9 cellular contexts compared by ENCODE assay signal in the genomic region with DNA sequence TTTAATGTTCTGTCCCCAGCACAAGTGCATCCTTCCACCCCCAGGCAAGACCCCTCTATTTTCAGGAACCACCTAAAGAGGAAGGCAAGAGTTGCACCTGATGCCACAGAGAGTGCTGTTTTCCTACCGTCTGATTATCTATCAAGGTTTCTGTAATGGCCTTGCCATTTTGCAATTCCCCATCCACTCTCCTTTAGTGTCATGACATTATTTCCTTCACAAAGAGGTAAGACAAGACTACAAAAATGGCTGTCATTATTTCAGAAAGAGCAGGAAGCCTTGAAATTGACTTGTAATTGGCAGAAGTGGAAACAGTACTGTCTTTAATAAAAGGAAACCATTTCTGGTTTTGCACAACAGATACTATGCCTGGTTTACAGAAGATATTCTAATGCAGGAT.
"Had no signal": no experiment of that assay in that cellular context is flagged by ENCODE, and none has a peak within 500 bp of the region (broad histone marks: within the 10 kb centered on the region; RNA-seq: fewer than 3 reads in every experiment).

No MANE protein-coding gene starts in this region.

- ATAC-seq: GM23338, HCT116 had no signal

- H3K27ac ChIP-seq: GM23248 had no signal

- H3K27ac Mint-ChIP-seq: GM23338, H9, HFFc6 had no signal

- H3K4me3 Mint-ChIP-seq: GM23338, H9, HFFc6 had no signal

- H3K9ac ChIP-seq: GM23248 had no signal

- H3K36me3 ChIP-seq: HAP-1 had no signal

- H3K9me3 ChIP-seq: HAP-1 had no signal

- H2AFZ ChIP-seq: GM23248, GM23338 had no signal

- H3K4me3 ChIP-seq: GM23248, GM23338, HAP-1 had no signal

- H3K4me1 Mint-ChIP-seq: GM23338 had no signal

- DNase-seq: GM23248, GOT3, H7, H9, HCEC 1CT, HFFc6 had no signal

- H3K4me2 ChIP-seq: GM23338 had no signal
